14 cellular contexts compared by ENCODE assay signal in the genomic region with DNA sequence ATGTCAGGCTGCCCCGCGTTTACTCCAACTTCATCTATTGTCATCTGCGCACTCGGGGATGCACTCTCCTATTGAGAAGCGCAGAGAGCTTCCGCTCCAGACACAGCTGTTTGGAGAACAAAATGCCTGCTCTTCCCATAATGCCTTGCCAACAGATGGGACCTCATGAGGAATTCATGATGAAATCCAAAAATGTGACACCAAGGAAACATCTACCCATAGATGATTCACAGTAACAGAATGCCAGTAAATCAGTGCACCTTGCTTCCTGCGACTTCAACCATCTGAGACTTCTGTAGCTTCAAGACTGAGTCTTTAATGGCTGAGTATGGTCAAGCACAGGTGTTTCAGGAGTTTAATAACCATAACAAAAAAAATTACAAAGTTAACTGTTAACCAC.
"Had no signal": no experiment of that assay in that cellular context is flagged by ENCODE, and none has a peak within 500 bp of the region (broad histone marks: within the 10 kb centered on the region; RNA-seq: fewer than 3 reads in every experiment).

No MANE protein-coding gene starts in this region.

- H3K4me3 Mint-ChIP-seq: nephron progenitor cell had no signal

- ATAC-seq: activated naive CD4-positive, alpha-beta T cell treated with anti-CD3 and anti-CD28 coated beads, Interleukin-2, amount 50 U/mL, for 72 hours; left cardiac atrium; stimulated activated naive CD8-positive, alpha-beta T cell treated with anti-CD3 and anti-CD28 coated beads, Interleukin-15, Interleukin-2, amounts not matched to agents 100 U/mL and 50 U/mL, for 24 hours had no signal

- H3K4me1 ChIP-seq: adrenal gland, tibial nerve had no signal

- H3K27ac ChIP-seq: adrenal gland, tibial nerve had no signal

- H3K27ac Mint-ChIP-seq: activated naive CD4-positive, alpha-beta T cell treated with anti-CD3 and anti-CD28 coated beads, Interleukin-2, amount 50 U/mL, for 72 hours; nephron progenitor cell had no signal

- H3K9me3 ChIP-seq: adrenal gland, tibial nerve had no signal

- H3K4me3 ChIP-seq: adrenal gland, cardiac muscle cell, tibial nerve had no signal

- H3K36me3 ChIP-seq: adrenal gland, cardiac muscle cell, tibial nerve had no signal

- H3K36me3 Mint-ChIP-seq: activated naive CD4-positive, alpha-beta T cell treated with anti-CD3 and anti-CD28 coated beads, Interleukin-2, amount 50 U/mL, for 72 hours had no signal

- DNase-seq: activated CD4-positive, alpha-beta T cell treated with anti-CD3 and anti-CD28 coated beads, Interleukin-2, amount 50 U/mL, for 48 hours; activated gamma-delta T cell; adrenal gland; effector memory CD4-positive, alpha-beta T cell; left cardiac atrium; nephron progenitor cell; occipital lobe; stimulated activated CD4-positive, alpha-beta T cell treated with anti-CD3 and anti-CD28 coated beads, Interleukin-12 subunit alpha, Interleukin-12 subunit beta, amount 100 ng/mL, for 4 hours; stimulated activated CD4-positive, alpha-beta T cell treated with anti-CD3 and anti-CD28 coated beads, Interleukin-2, amount 100 ng/mL, for 24 hours; stimulated activated naive CD8-positive, alpha-beta T cell treated with anti-CD3 and anti-CD28 coated beads, Interleukin-15, Interleukin-2, amounts not matched to agents 100 U/mL and 50 U/mL, for 24 hours; substantia nigra had no signal

- H3K9me3 Mint-ChIP-seq: nephron progenitor cell had no signal

- H3K27me3 ChIP-seq: adrenal gland, cardiac muscle cell, tibial nerve had no signal
